Comparison of ENCODE assay signal across 25 cellular contexts in the genomic region with DNA sequence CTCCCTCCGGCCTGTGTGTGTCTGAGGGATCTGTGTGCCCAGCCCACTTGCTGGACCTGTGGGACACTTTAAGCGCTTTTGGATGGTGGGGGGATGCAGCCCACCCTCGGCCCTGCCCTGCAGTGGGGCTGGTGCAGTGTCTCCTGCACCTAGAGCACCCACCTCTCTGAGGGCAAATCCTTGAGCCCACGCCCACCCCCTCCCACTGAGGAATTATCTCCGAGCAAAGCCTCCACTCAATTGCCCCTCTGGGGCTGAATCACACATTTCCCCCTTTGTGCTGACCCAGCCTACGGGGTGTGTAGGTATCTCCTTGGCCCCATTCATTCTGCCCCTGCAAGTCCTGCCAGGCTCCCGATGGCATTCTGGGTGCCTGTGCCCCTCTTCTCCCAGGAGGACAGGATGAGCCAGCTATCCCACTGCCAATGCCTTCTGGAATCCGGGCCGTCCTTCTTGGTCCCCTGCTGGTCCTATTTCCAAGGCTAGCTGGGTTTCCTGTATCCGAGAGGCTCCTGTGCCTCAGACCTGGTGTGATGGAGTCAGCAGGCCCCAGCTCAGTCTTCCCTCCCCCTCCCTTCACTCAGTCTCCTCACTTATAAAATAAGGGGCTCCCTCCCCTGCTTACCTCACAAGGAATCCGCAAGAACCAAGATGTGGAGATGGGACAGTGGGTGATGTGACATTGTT.
"Had no signal": no experiment of that assay in that cellular context is flagged by ENCODE, and none has a peak within 500 bp of the region (broad histone marks: within the 10 kb centered on the region; RNA-seq: fewer than 3 reads in every experiment).

No MANE protein-coding gene starts in this region.

- H3K4me3 ChIP-seq: coronary artery, esophagus squamous epithelium, heart right ventricle, neural progenitor cell, ovary, psoas muscle, sigmoid colon, stomach, thyroid gland had no signal

- DNase-seq: dermis blood vessel endothelial cell; effector memory CD4-positive, alpha-beta T cell; erythroblast; esophagus squamous epithelium; foreskin melanocyte; glutamatergic neuron; heart right ventricle; hypothalamus; mesenchymal stem cell; midbrain; naive thymus-derived CD4-positive, alpha-beta T cell; nucleus accumbens; ovary; psoas muscle; right cardiac atrium; sigmoid colon; stimulated activated naive B cell treated with anti-CD40 and anti-IgM and Interleukin-4, amounts not matched to agents 10 μg/mL and 1 μg/mL and 100 μg/mL, for 72 hours; stomach; thyroid gland; trophoblast cell had no signal

- H3K9me3 ChIP-seq: esophagus squamous epithelium, heart right ventricle, ovary, psoas muscle, sigmoid colon, stomach, thyroid gland had no signal

- H3K36me3 Mint-ChIP-seq: stimulated activated naive B cell treated with anti-CD40 and anti-IgM and Interleukin-4, amounts not matched to agents 10 μg/mL and 1 μg/mL and 100 μg/mL, for 72 hours had no signal

- FAIRE-seq: endometrium, keratinocyte had no signal

- H3K27me3 ChIP-seq: heart right ventricle, neural progenitor cell, ovary, sigmoid colon, thyroid gland had no signal

- H3K4me1 ChIP-seq: heart right ventricle, psoas muscle had no signal

- H3K4me3 Mint-ChIP-seq: naive thymus-derived CD4-positive, alpha-beta T cell; nephron; neural progenitor cell; stimulated activated naive B cell treated with anti-CD40 and anti-IgM and Interleukin-4, amounts not matched to agents 10 μg/mL and 1 μg/mL and 100 μg/mL, for 72 hours had no signal

- H2AFZ ChIP-seq: neural progenitor cell had no signal

- ATAC-seq: heart right ventricle; naive thymus-derived CD4-positive, alpha-beta T cell; psoas muscle; right cardiac atrium; stimulated activated naive B cell treated with anti-CD40 and anti-IgM and Interleukin-4, amounts not matched to agents 10 μg/mL and 1 μg/mL and 100 μg/mL, for 72 hours had no signal

- H3K27ac ChIP-seq: coronary artery, esophagus squamous epithelium, heart right ventricle, neural progenitor cell, ovary, psoas muscle, sigmoid colon, stomach, thyroid gland had no signal

- H3K4me2 ChIP-seq: neural progenitor cell had no signal

- H3K9ac ChIP-seq: neural progenitor cell had no signal

- H3K4me1 Mint-ChIP-seq: nephron had no signal

- H3K36me3 ChIP-seq: esophagus squamous epithelium, neural progenitor cell, ovary, sigmoid colon, stomach, thyroid gland had no signal

- H3K9me3 Mint-ChIP-seq: nephron; neural progenitor cell; stimulated activated naive B cell treated with anti-CD40 and anti-IgM and Interleukin-4, amounts not matched to agents 10 μg/mL and 1 μg/mL and 100 μg/mL, for 72 hours had no signal

- H3K27ac Mint-ChIP-seq: naive thymus-derived CD4-positive, alpha-beta T cell; nephron; neural progenitor cell had no signal
